In genomic region chr2:23238011-23238657, GRCh38 we compare ENCODE assay signal across 29 cellular contexts.
DNase-seq lines count a peak whose midpoint lies in the region; ATAC-seq, FAIRE-seq and TF ChIP-seq lines count a peak whose summit lies in the region.
"Had no signal": no experiment of that assay in that cellular context is flagged by ENCODE, and none has a peak within 500 bp of the region (broad histone marks: within the 10 kb centered on the region; RNA-seq: fewer than 3 reads in every experiment).

No MANE protein-coding gene starts in this region.

- intact Hi-C loops in HepG2 (cut with micrococcal nuclease; ENCODE audit: unreplicated experiment) (no loop called here), esophagus muscularis mucosa (cut with DNase I) (no loop called here), right lobe of liver (cut with DNase I) (no loop called here), adrenal gland (cut with DNase I) (no loop called here)

- ATAC-seq in HepG2 (no peak), right lobe of liver (peak in 3 of 4 donors; percentile 40 to 56 (median 56)), HG03097 (IDR thresholded peaks at IDR 0.05; ENCODE audit: low FRiP score, unreplicated experiment) (no peak)
- no peak for ATAC-seq in effector memory CD8-positive, alpha-beta T cell (replicated peaks)
- ATAC-seq: GM12878 had no signal

- H3K27me3 Mint-ChIP-seq in effector memory CD8-positive, alpha-beta T cell, result peaks cover 6 to 9% of the 10 kb centered on the region in 2 donors
- H3K27me3 Mint-ChIP-seq: CD8-positive, alpha-beta memory T cell had no signal

- H3K79me2 ChIP-seq in HepG2 (ENCODE audit: insufficient read depth, low read length) (no peaks in the 10 kb centered on the region), mesendoderm (ENCODE audit: control insufficient read depth, insufficient read depth, low read length) (no peaks in the 10 kb centered on the region)

- no peak overlapping the region for H2AK5ac ChIP-seq in mesendoderm (ENCODE audit: low read length)

- H3K36me3 ChIP-seq in liver (ENCODE audit: control insufficient read depth in 4 of 4, insufficient read depth in 3 of 4, low read depth in 1 of 4, low read length in 3 of 4) (no peaks in the 10 kb centered on the region), HepG2 (replicated peaks in 1 of 2; ENCODE audit: control insufficient read depth in 1 of 2, insufficient read depth in 2 of 2, low read length in 2 of 2) (no peaks in the 10 kb centered on the region), esophagus muscularis mucosa (no peaks in the 10 kb centered on the region), right lobe of liver (no peaks in the 10 kb centered on the region), mesendoderm (ENCODE audit: control insufficient read depth, insufficient read depth, low read length) (no peaks in the 10 kb centered on the region), adrenal gland (replicated peaks in 1 of 2) (no peaks in the 10 kb centered on the region)
- H3K36me3 ChIP-seq: BE2C, BLaER1 had no signal

- TF ChIP-seq POLR2A in HepG2 (IDR thresholded peaks at IDR 0.05; ENCODE audit: insufficient read depth in 1 of 2, low read depth in 2 of 2, low read length in 2 of 2) (no peak), esophagus muscularis mucosa (IDR thresholded peaks at IDR 0.05; ENCODE audit: low read depth) (no peak), right lobe of liver (IDR thresholded peaks at IDR 0.05) (no peak), adrenal gland (IDR thresholded peaks at IDR 0.05) (no peak)

- H2BK120ac ChIP-seq in mesendoderm (ENCODE audit: low read depth, low read length), result no peak overlapping the region

- no peak overlapping the region for H3K18ac ChIP-seq in mesendoderm (ENCODE audit: low read length)

- H3K9me3 ChIP-seq in liver (ENCODE audit: control insufficient read depth in 4 of 4, low read length in 3 of 4), result no peaks in the 10 kb centered on the region
- no peaks in the 10 kb centered on the region for H3K9me3 ChIP-seq in HepG2 (ENCODE audit: low read length)
- no peaks in the 10 kb centered on the region for H3K9me3 ChIP-seq in esophagus muscularis mucosa
- H3K9me3 ChIP-seq in right lobe of liver, result no peaks in the 10 kb centered on the region
- no peaks in the 10 kb centered on the region for H3K9me3 ChIP-seq in adrenal gland (replicated peaks in 1 of 3)
- H3K9me3 ChIP-seq: BE2C, BLaER1 had no signal

- peaks cover 2 to 8% of the 10 kb centered on the region in 2 donors for H3K9me3 Mint-ChIP-seq in effector memory CD8-positive, alpha-beta T cell
- H3K9me3 Mint-ChIP-seq: CD4-positive, CD25-positive, alpha-beta regulatory T cell had no signal

- no peaks in the 10 kb centered on the region for H3K4me1 Mint-ChIP-seq in effector memory CD8-positive, alpha-beta T cell (ENCODE audit: low read depth in 2 of 2)
- H3K4me1 Mint-ChIP-seq: CD14-positive monocyte; CD4-positive, alpha-beta memory T cell; CD4-positive, CD25-positive, alpha-beta regulatory T cell; CD8-positive, alpha-beta memory T cell had no signal

- no peak overlapping the region for H2BK5ac ChIP-seq in mesendoderm (ENCODE audit: low read length)

- H3K9ac ChIP-seq in liver (ENCODE audit: low read depth in 1 of 2, low read length in 2 of 2) (no peak overlapping the region), HepG2 (ENCODE audit: insufficient read depth, low read depth, low read length) (no peak overlapping the region), mesendoderm (ENCODE audit: low read length) (no peak overlapping the region)
- H3K9ac ChIP-seq: BLaER1 had no signal

- H3K27me3 ChIP-seq in liver (ENCODE audit: control insufficient read depth in 4 of 4, insufficient read depth in 4 of 4, low read length in 3 of 4) (no peaks in the 10 kb centered on the region), HepG2 (ENCODE audit: control insufficient read depth in 1 of 2, insufficient read depth in 2 of 2, low read length in 2 of 2) (0 out of 5 replicates have a peak, but pooled peaks cover 0 to 1% of the 10 kb centered on the region in 2 experiments), esophagus muscularis mucosa (no peaks in the 10 kb centered on the region), right lobe of liver (no peaks in the 10 kb centered on the region), mesendoderm (ENCODE audit: insufficient read depth, low read length, poor library complexity) (no peaks in the 10 kb centered on the region), adrenal gland (no peaks in the 10 kb centered on the region)
- H3K27me3 ChIP-seq: BE2C, BLaER1 had no signal

- no peak overlapping the region for H3K27ac Mint-ChIP-seq in effector memory CD8-positive, alpha-beta T cell
- H3K27ac Mint-ChIP-seq: CD14-positive monocyte; CD4-positive, alpha-beta memory T cell; CD4-positive, CD25-positive, alpha-beta regulatory T cell; CD8-positive, alpha-beta memory T cell had no signal

- FAIRE-seq in HepG2 (lab: Jason Lieb, UNC), result no peak
- FAIRE-seq: A204.1, GM12878, GM12892, GM18507 had no signal

- H3K27ac ChIP-seq in liver (ENCODE audit: low read depth in 1 of 2, low read length in 2 of 2), result no peak overlapping the region
- no peak overlapping the region for H3K27ac ChIP-seq in HepG2 (ENCODE audit: extremely low read length, insufficient read depth, low read length)
- no peak overlapping the region for H3K27ac ChIP-seq in esophagus muscularis mucosa (replicated peaks in 1 of 4)
- no peak overlapping the region for H3K27ac ChIP-seq in right lobe of liver
- H3K27ac ChIP-seq in mesendoderm (ENCODE audit: low read depth, low read length), result no peak overlapping the region
- no peak overlapping the region for H3K27ac ChIP-seq in adrenal gland
- H3K27ac ChIP-seq: BLaER1 had no signal

- WGBS in liver, result 51% methylated on average over 4 of the region's 4 CpGs
- WGBS in HepG2 (ENCODE audit: low lambda C conversion rate), result under 1% methylated on average over 4 of the region's 4 CpGs
- WGBS in esophagus muscularis mucosa, result 83% methylated on average over 4 of the region's 4 CpGs
- WGBS in right lobe of liver (ENCODE audit: insufficient coverage, low coverage, low lambda C conversion rate, missing lambda C conversion rate), result 18% methylated on average over 4 of the region's 4 CpGs
- no CpG with 5 or more reads among the region's 4 CpGs for whole genome bisulfite sequencing in mesendoderm (ENCODE audit: extremely low coverage, insufficient coverage, low lambda C conversion rate)
- 65 to 70% (median 68%) methylated on average over 4 of the region's 4 CpGs for WGBS in adrenal gland, 4 donors

- no peak overlapping the region for H2BK15ac ChIP-seq in mesendoderm (replicated peaks; ENCODE audit: low read depth)

- no peaks in the 10 kb centered on the region for H4K20me1 ChIP-seq in HepG2 (ENCODE audit: insufficient read depth, low read length)
- H4K20me1 ChIP-seq: BLaER1 had no signal

- in situ Hi-C loops in HepG2 (cut with HindIII; ENCODE audit: extremely low pct_ligation_motif_present, low pct_unique_long_range_greater_than_20kb), result no loop called here

- no peak overlapping the region for H4K5ac ChIP-seq in mesendoderm (ENCODE audit: low read length)

- H4K8ac ChIP-seq in mesendoderm (ENCODE audit: low read depth, low read length), result no peak overlapping the region

- TF ChIP-seq RAD21 in liver (IDR thresholded peaks at IDR 0.05) (no peak), HepG2 (CRISPR knock-in tag; IDR thresholded peaks at IDR 0.05) (no peak)

- H3K4me1 ChIP-seq in liver (ENCODE audit: control insufficient read depth in 4 of 4, insufficient read depth in 4 of 4, low read length in 3 of 4), result peaks cover 2 to 11% (median 3%) of the 10 kb centered on the region in 4 donors
- no peaks in the 10 kb centered on the region for H3K4me1 ChIP-seq in HepG2 (ENCODE audit: insufficient read depth, low read length)
- peaks cover 0 to 2% (median 0%) of the 10 kb centered on the region in 4 donors for H3K4me1 ChIP-seq in esophagus muscularis mucosa
- peaks cover 0 to 13% (median 0%) of the 10 kb centered on the region in 4 donors for H3K4me1 ChIP-seq in right lobe of liver
- peaks cover 3% of the 10 kb centered on the region for H3K4me1 ChIP-seq in mesendoderm (ENCODE audit: control insufficient read depth, low read depth, low read length)
- H3K4me1 ChIP-seq in adrenal gland (replicated peaks in 1 of 2), result no peaks in the 10 kb centered on the region
- H3K4me1 ChIP-seq: BE2C had no signal

- DNase-seq in HepG2 (ENCODE audit: low spot score) (no peak), esophagus muscularis mucosa (ENCODE audit: extremely low spot score) (peak; percentile 50), right lobe of liver (no peak), mesendoderm (peak; percentile 15), adrenal gland (no peak)
- no peak for DNase-seq in effector memory CD8-positive, alpha-beta T cell
- DNase-seq: 8988T; ACHN; BE2C; C1 segment of cervical spinal cord; CD4-positive, alpha-beta memory T cell; CD4-positive, CD25-positive, alpha-beta regulatory T cell; CD8-positive, alpha-beta memory T cell; COR-L47; DMS 273 treated with DMSO at 0.1 percent for 48 hours; DMS153; DMS53; DMS79; DND-41; EL; GDM1 had no signal

- H3K23ac ChIP-seq in mesendoderm (ENCODE audit: low read length), result no peak overlapping the region

- POLR2A ChIA-PET in HepG2 (lab: Yijun Ruan, JAX), result no interaction called here

- no peak overlapping the region for H3K4ac ChIP-seq in mesendoderm (ENCODE audit: low read depth, low read length)

- no TSS peak for BruUV-seq in HepG2 (replicated peaks; lab: Mats Ljungman, UMichigan)

- H3K79me1 ChIP-seq in mesendoderm (ENCODE audit: low read length), result no peaks in the 10 kb centered on the region

- no peak overlapping the region for H3K56ac ChIP-seq in mesendoderm (ENCODE audit: low read length)

- H3K4me3 Mint-ChIP-seq in effector memory CD8-positive, alpha-beta T cell, result no peak overlapping the region
- H3K4me3 Mint-ChIP-seq: CD14-positive monocyte; CD4-positive, alpha-beta memory T cell; CD8-positive, alpha-beta memory T cell had no signal

- no peak for TF ChIP-seq EP300 in HepG2 (IDR thresholded peaks at IDR 0.05; ENCODE audit: low read depth in 2 of 2, low read length in 2 of 2)
- TF ChIP-seq EP300 in HepG2 (CRISPR knock-in tag; IDR thresholded peaks at IDR 0.05; ENCODE audit: borderline replicate concordance), result no peak
- TF ChIP-seq EP300 in esophagus muscularis mucosa (IDR thresholded peaks at IDR 0.05), result no peak

- H3K4me2 ChIP-seq in HepG2 (ENCODE audit: low read depth, low read length) (no peak overlapping the region), mesendoderm (ENCODE audit: low read length) (no peak overlapping the region)
- H3K4me2 ChIP-seq: BLaER1 had no signal

- no peak for TF ChIP-seq CTCF in liver (IDR thresholded peaks at IDR 0.05; ENCODE audit: low read depth, low read length, missing input control)
- TF ChIP-seq CTCF in HepG2 (CRISPR knock-in tag; IDR thresholded peaks at IDR 0.05), result no peak
- no peak for TF ChIP-seq CTCF in esophagus muscularis mucosa (IDR thresholded peaks at IDR 0.05)
- TF ChIP-seq CTCF in right lobe of liver (IDR thresholded peaks at IDR 0.05), result no peak
- TF ChIP-seq CTCF in adrenal gland (IDR thresholded peaks at IDR 0.05), result no peak

- CTCF ChIA-PET in HepG2 (lab: Yijun Ruan, JAX; ENCODE audit: low intra/inter-chr PET ratio, low total read pairs), result no interaction called here

- no peak overlapping the region for H3K4me3 ChIP-seq in liver (ENCODE audit: low read depth in 1 of 3, low read length in 3 of 3)
- no peak overlapping the region for H3K4me3 ChIP-seq in HepG2 (replicated peaks in 1 of 3; ENCODE audit: insufficient read depth in 1 of 3, low read depth in 2 of 3, low read length in 3 of 3)
- H3K4me3 ChIP-seq in esophagus muscularis mucosa, result no peak overlapping the region
- H3K4me3 ChIP-seq in right lobe of liver, result no peak overlapping the region
- H3K4me3 ChIP-seq in mesendoderm (ENCODE audit: low read length), result no peak overlapping the region
- H3K4me3 ChIP-seq in adrenal gland, result no peak overlapping the region
- H3K4me3 ChIP-seq: BLaER1, GM12878 had no signal

- H2AFZ ChIP-seq in HepG2 (ENCODE audit: low read length), result no peak overlapping the region

- no peaks in the 10 kb centered on the region for H3K36me3 Mint-ChIP-seq in effector memory CD8-positive, alpha-beta T cell (ENCODE audit: insufficient read depth)
- H3K36me3 Mint-ChIP-seq: CD14-positive monocyte; CD4-positive, alpha-beta memory T cell; CD4-positive, CD25-positive, alpha-beta regulatory T cell; CD8-positive, alpha-beta memory T cell had no signal

Comparison
In these comparisons a context has a peak if more than half of its experiments do, and no peak if none do; other contexts are left out.
1. ATAC-seq: peak in right lobe of liver (3 of 4); none in HepG2 (single experiment), HG03097 (single experiment) and effector memory CD8-positive, alpha-beta T cell (single experiment).
2. DNase-seq: peak in esophagus muscularis mucosa (single experiment) and mesendoderm (single experiment); none in HepG2 (single experiment), right lobe of liver (0 of 3), effector memory CD8-positive, alpha-beta T cell (0 of 3) and adrenal gland (0 of 7).